In genomic region chr15:38496151-38496550, GRCh38 we compare ENCODE assay signal across 22 cellular contexts. TPM values are rescaled to one million over a fixed set of nuclear protein-coding genes. Genes with fewer than 3 reads are reported as not detected.
DNase-seq lines count a peak whose midpoint lies in the region; ATAC-seq lines count a peak whose summit lies in the region.
"Had no signal": no experiment of that assay in that cellular context is flagged by ENCODE, and none has a peak within 500 bp of the region (broad histone marks: within the 10 kb centered on the region; RNA-seq: fewer than 3 reads in every experiment).

No MANE protein-coding gene starts in this region.

- H3K27me3 ChIP-seq in naive thymus-derived CD4-positive, alpha-beta T cell (ENCODE audit: control insufficient read depth in 2 of 2, insufficient read depth in 2 of 2, low read length in 2 of 2): no peaks in the 10 kb centered on the region
- H3K27me3 ChIP-seq: esophagus muscularis mucosa, MG63 had no signal

- no peaks in the 10 kb centered on the region for H3K4me1 ChIP-seq in naive thymus-derived CD4-positive, alpha-beta T cell (ENCODE audit: control insufficient read depth in 2 of 2, insufficient read depth in 2 of 2, low read length in 2 of 2)
- H3K4me1 ChIP-seq: esophagus muscularis mucosa had no signal

- peaks cover 34 to 92% (median 50%) of the 10 kb centered on the region in 3 experiments for H3K36me3 ChIP-seq in naive thymus-derived CD4-positive, alpha-beta T cell (ENCODE audit: control insufficient read depth in 2 of 3, insufficient read depth in 3 of 3, low read length in 3 of 3)
- H3K36me3 ChIP-seq: esophagus muscularis mucosa, MG63 had no signal

- CTCF ChIA-PET in activated CD8-positive, alpha-beta memory T cell treated with anti-CD3 and anti-CD28 coated beads, Interleukin-2, amount 10 ng/mL, durations not matched to agents 7 days and 5 days (lab: Charles Lee): interaction anchor here (1.3 to 2.8 kb wide), 4 partner anchors 194 to 203 kb away, joined by 5 to 12 read pairs (median 6); no protein-coding TSS in a partner anchor
- CTCF ChIA-PET in naive thymus-derived CD4-positive, alpha-beta T cell (lab: Charles Lee): interaction anchor here (0.5 to 2.1 kb wide), 2 partner anchors 195 to 203 kb away, joined by 3 to 9 read pairs; no protein-coding TSS in a partner anchor

- H3K27ac ChIP-seq in naive thymus-derived CD4-positive, alpha-beta T cell (ENCODE audit: low read depth, low read length): no peak overlapping the region
- H3K27ac ChIP-seq: esophagus muscularis mucosa had no signal

- no peak overlapping the region for H3K4me3 ChIP-seq in naive thymus-derived CD4-positive, alpha-beta T cell (ENCODE audit: low read length)
- H3K4me3 ChIP-seq: esophagus muscularis mucosa, MG63 had no signal

- no peaks in the 10 kb centered on the region for H3K9me3 ChIP-seq in naive thymus-derived CD4-positive, alpha-beta T cell (ENCODE audit: control insufficient read depth in 2 of 3, low read length in 3 of 3)
- H3K9me3 ChIP-seq: esophagus muscularis mucosa, MG63 had no signal

- peak overlapping the region; percentile 45 for H3K27ac Mint-ChIP-seq in activated CD8-positive, alpha-beta memory T cell treated with anti-CD3 and anti-CD28 coated beads, Interleukin-2, amount 10 ng/mL, durations not matched to agents 7 days and 5 days
- H3K27ac Mint-ChIP-seq in IgD-negative memory B cell: peak overlapping the region in 2 of 3 donors; percentile 2 to 16
- peak overlapping the region; percentile 39 for H3K27ac Mint-ChIP-seq in activated naive CD8-positive, alpha-beta T cell treated with anti-CD3 and anti-CD28 coated beads, Interleukin-2, amount 50 U/mL, for 24 hours
- peak overlapping the region; percentile 9 to 93 (median 81) for H3K27ac Mint-ChIP-seq in naive thymus-derived CD4-positive, alpha-beta T cell
- H3K27ac Mint-ChIP-seq: CD14-positive monocyte had no signal

- intact Hi-C loops in naive thymus-derived CD4-positive, alpha-beta T cell (cut with micrococcal nuclease): no loop called here

- ATAC-seq in activated CD8-positive, alpha-beta memory T cell treated with anti-CD3 and anti-CD28 coated beads, Interleukin-2, amount 10 ng/mL, durations not matched to agents 7 days and 5 days: no peak
- no peak for ATAC-seq in activated naive CD8-positive, alpha-beta T cell treated with anti-CD3 and anti-CD28 coated beads, Interleukin-2, amount 50 U/mL, for 24 hours
- no peak for ATAC-seq in naive thymus-derived CD4-positive, alpha-beta T cell
- ATAC-seq in HG02763 (IDR thresholded peaks at IDR 0.05; ENCODE audit: unreplicated experiment): no peak
- ATAC-seq in GM18519 (IDR thresholded peaks at IDR 0.05; ENCODE audit: low FRiP score, unreplicated experiment): no peak
- ATAC-seq: SK-N-SH treated with all-trans-retinoic acid at 6 μM for 48 hours had no signal

- DNase-seq in activated CD8-positive, alpha-beta memory T cell treated with anti-CD3 and anti-CD28 coated beads, Interleukin-2, amount 10 ng/mL, durations not matched to agents 7 days and 5 days: no peak
- no peak for DNase-seq in activated CD8-positive, alpha-beta memory T cell treated with anti-CD3 and anti-CD28 coated beads for 24 hours
- no peak for DNase-seq in activated naive CD8-positive, alpha-beta T cell treated with anti-CD3 and anti-CD28 coated beads, Interleukin-2, amount 50 U/mL, for 24 hours
- DNase-seq in naive thymus-derived CD4-positive, alpha-beta T cell: no peak
- no peak for DNase-seq in activated effector memory CD4-positive, alpha-beta T cell treated with Interleukin-2 at 50 U/mL for 16 hours
- DNase-seq: ACHN; activated CD4-positive, alpha-beta T cell treated with anti-CD3 and anti-CD28 coated beads, Interleukin-2, amount 50 U/mL, for 48 hours; aorta; central memory CD4-positive, alpha-beta T cell; DMS79; MG63; NCI-H146; NCI-H345; occipital lobe; retina; stimulated activated CD4-positive, alpha-beta T cell treated with anti-CD3 and anti-CD28 coated beads, Interleukin-12 subunit alpha, Interleukin-12 subunit beta, amount 100 ng/mL, for 4 hours had no signal

- peaks cover 23% of the 10 kb centered on the region for H3K4me1 Mint-ChIP-seq in activated CD8-positive, alpha-beta memory T cell treated with anti-CD3 and anti-CD28 coated beads, Interleukin-2, amount 10 ng/mL, durations not matched to agents 7 days and 5 days
- H3K4me1 Mint-ChIP-seq in IgD-negative memory B cell: peaks cover 0 to 3% (median 0%) of the 10 kb centered on the region in 3 donors
- peaks cover 24% of the 10 kb centered on the region for H3K4me1 Mint-ChIP-seq in activated naive CD8-positive, alpha-beta T cell treated with anti-CD3 and anti-CD28 coated beads, Interleukin-2, amount 50 U/mL, for 24 hours
- H3K4me1 Mint-ChIP-seq in naive thymus-derived CD4-positive, alpha-beta T cell: peaks cover 11 to 37% (median 32%) of the 10 kb centered on the region in 7 donors
- H3K4me1 Mint-ChIP-seq: CD14-positive monocyte had no signal

- H3K36me3 Mint-ChIP-seq in activated CD8-positive, alpha-beta memory T cell treated with anti-CD3 and anti-CD28 coated beads, Interleukin-2, amount 10 ng/mL, durations not matched to agents 7 days and 5 days: peaks cover 78% of the 10 kb centered on the region
- peaks cover 12% of the 10 kb centered on the region for H3K36me3 Mint-ChIP-seq in IgD-negative memory B cell
- peaks cover 63% of the 10 kb centered on the region for H3K36me3 Mint-ChIP-seq in activated naive CD8-positive, alpha-beta T cell treated with anti-CD3 and anti-CD28 coated beads, Interleukin-2, amount 50 U/mL, for 24 hours (ENCODE audit: low read depth)
- peaks cover 30 to 63% (median 48%) of the 10 kb centered on the region in 5 donors for H3K36me3 Mint-ChIP-seq in naive thymus-derived CD4-positive, alpha-beta T cell

- no peak overlapping the region for H3K4me3 Mint-ChIP-seq in activated CD8-positive, alpha-beta memory T cell treated with anti-CD3 and anti-CD28 coated beads, Interleukin-2, amount 10 ng/mL, durations not matched to agents 7 days and 5 days
- no peak overlapping the region for H3K4me3 Mint-ChIP-seq in IgD-negative memory B cell
- no peak overlapping the region for H3K4me3 Mint-ChIP-seq in activated naive CD8-positive, alpha-beta T cell treated with anti-CD3 and anti-CD28 coated beads, Interleukin-2, amount 50 U/mL, for 24 hours
- no peak overlapping the region for H3K4me3 Mint-ChIP-seq in naive thymus-derived CD4-positive, alpha-beta T cell
- H3K4me3 Mint-ChIP-seq: CD14-positive monocyte had no signal

- POLR2A ChIA-PET in naive thymus-derived CD4-positive, alpha-beta T cell (lab: Charles Lee): interaction anchor here (0.7 to 1.0 kb wide), 2 partner anchors 10 to 12 kb away, joined by 3 read pairs; no protein-coding TSS in a partner anchor

- H3K27me3 Mint-ChIP-seq in activated CD8-positive, alpha-beta memory T cell treated with anti-CD3 and anti-CD28 coated beads, Interleukin-2, amount 10 ng/mL, durations not matched to agents 7 days and 5 days: no peaks in the 10 kb centered on the region
- no peaks in the 10 kb centered on the region for H3K27me3 Mint-ChIP-seq in IgD-negative memory B cell
- no peaks in the 10 kb centered on the region for H3K27me3 Mint-ChIP-seq in activated naive CD8-positive, alpha-beta T cell treated with anti-CD3 and anti-CD28 coated beads, Interleukin-2, amount 50 U/mL, for 24 hours
- H3K27me3 Mint-ChIP-seq in naive thymus-derived CD4-positive, alpha-beta T cell: no peaks in the 10 kb centered on the region

- no peaks in the 10 kb centered on the region for H3K9me3 Mint-ChIP-seq in activated CD8-positive, alpha-beta memory T cell treated with anti-CD3 and anti-CD28 coated beads, Interleukin-2, amount 10 ng/mL, durations not matched to agents 7 days and 5 days (ENCODE audit: low read depth)
- H3K9me3 Mint-ChIP-seq in IgD-negative memory B cell: no peaks in the 10 kb centered on the region
- no peaks in the 10 kb centered on the region for H3K9me3 Mint-ChIP-seq in activated naive CD8-positive, alpha-beta T cell treated with anti-CD3 and anti-CD28 coated beads, Interleukin-2, amount 50 U/mL, for 24 hours
- H3K9me3 Mint-ChIP-seq in naive thymus-derived CD4-positive, alpha-beta T cell: no peaks in the 10 kb centered on the region

RNA-seq across cellular contexts. Expression of gene FAM98B, which starts 42.2 kb away (rescaled TPM):
- 10 to 100 TPM; 34.8 to 41.4 TPM for total RNA-seq in activated CD8-positive, alpha-beta memory T cell treated with anti-CD3 and anti-CD28 coated beads, Interleukin-2, amount 10 ng/mL, durations not matched to agents 7 days and 5 days
- polyA plus RNA-seq in IgD-negative memory B cell: 2.1 TPM
- 10 to 100 TPM; 16.2 to 39.5 (median 27.6) TPM for total RNA-seq in naive thymus-derived CD4-positive, alpha-beta T cell
- 1 to 10 TPM; 2.4 to 6.7 TPM for polyA plus RNA-seq in naive thymus-derived CD4-positive, alpha-beta T cell

Comparison
In these comparisons a context has a peak if more than half of its experiments do, and no peak if none do; other contexts are left out.
1. H3K27ac Mint-ChIP-seq: peak in every context shown above with its lines; median percentile 81 in naive thymus-derived CD4-positive, alpha-beta T cell; 45 in activated CD8-positive, alpha-beta memory T cell treated with anti-CD3 and anti-CD28 coated beads, Interleukin-2, amount 10 ng/mL, durations not matched to agents 7 days and 5 days; 39 in activated naive CD8-positive, alpha-beta T cell treated with anti-CD3 and anti-CD28 coated beads, Interleukin-2, amount 50 U/mL, for 24 hours; 9 in IgD-negative memory B cell.